26 cellular contexts compared by ENCODE assay signal in genomic region chr21:41852151-41852928, GRCh38.
"Had no signal": no experiment of that assay in that cellular context is flagged by ENCODE, and none has a peak within 500 bp of the region (broad histone marks: within the 10 kb centered on the region; RNA-seq: fewer than 3 reads in every experiment).

No MANE protein-coding gene starts in this region.

- H3K4me3 Mint-ChIP-seq: activated CD4-positive, alpha-beta memory T cell treated with anti-CD3 and anti-CD28 coated beads for 36 hours; activated naive CD4-positive, alpha-beta T cell treated with anti-CD3 and anti-CD28 coated beads, Interleukin-2, amount 10 ng/mL, durations not matched to agents 7 days and 5 days; activated naive CD8-positive, alpha-beta T cell; activated naive CD8-positive, alpha-beta T cell treated with anti-CD3 and anti-CD28 coated beads, Interleukin-2, amount 50 U/mL, for 24 hours; activated T-cell treated with anti-CD3 and anti-CD28 coated beads, Interleukin-2, amount 50 U/mL, for 4 hours; brain; T-helper 1 cell treated with Interleukin-12 subunit alpha and Interleukin-12 subunit beta and Interleukin-4 antibody, amounts not matched to agents 30 μg/mL and 1 μg/mL, for 36 hours; T-helper 2 cell treated with Interferon-gamma antibody and Interleukin-4, amounts not matched to agents 5 μg/mL and 100 μg/mL, for 36 hours; WTC11 had no signal

- ATAC-seq: activated naive CD8-positive, alpha-beta T cell treated with anti-CD3 and anti-CD28 coated beads, Interleukin-2, amount 50 U/mL, for 24 hours; activated T-cell treated with anti-CD3 and anti-CD28 coated beads, Interleukin-2, amount 50 U/mL, for 4 hours; PC-3; WTC11 had no signal

- H3K27me3 ChIP-seq: Peyer's patch, SJSA1 had no signal

- H3K27me3 Mint-ChIP-seq: activated CD4-positive, alpha-beta memory T cell treated with anti-CD3 and anti-CD28 coated beads for 36 hours; activated naive CD4-positive, alpha-beta T cell treated with anti-CD3 and anti-CD28 coated beads, Interleukin-2, amount 10 ng/mL, durations not matched to agents 7 days and 5 days; activated naive CD8-positive, alpha-beta T cell; activated naive CD8-positive, alpha-beta T cell treated with anti-CD3 and anti-CD28 coated beads, Interleukin-2, amount 50 U/mL, for 24 hours had no signal

- H3K9ac ChIP-seq: SK-N-SH had no signal

- DNase-seq: activated CD4-positive, alpha-beta memory T cell treated with anti-CD3 and anti-CD28 coated beads for 36 hours; activated CD4-positive, alpha-beta T cell treated with anti-CD3 and anti-CD28 coated beads for 4 hours; activated CD4-positive, alpha-beta T cell treated with anti-CD3 and anti-CD28 coated beads, Interleukin-2, amount 50 U/mL, for 1 hour; activated CD4-positive, CD25-positive, alpha-beta regulatory T cell treated with anti-CD3 and anti-CD28 coated beads, Interleukin-2, amount 50 U/mL, for 72 hours; activated CD8-positive, alpha-beta memory T cell treated with anti-CD3 and anti-CD28 coated beads, Interleukin-2, amount 50 U/mL, for 4 hours; activated effector memory CD4-positive, alpha-beta T cell treated with Interleukin-2 at 50 U/mL for 16 hours; activated naive CD8-positive, alpha-beta T cell treated with anti-CD3 and anti-CD28 coated beads, Interleukin-2, amount 50 U/mL, for 24 hours; activated T-cell treated with anti-CD3 and anti-CD28 coated beads for 4 hours; activated T-cell treated with anti-CD3 and anti-CD28 coated beads, Interleukin-2, amount 50 U/mL, for 4 hours; anterior cingulate cortex; caudate nucleus; NCI-H1694; NCI-H1930; NCI-H524 treated with DMSO at 0.1 percent for 48 hours; PC-3; Peyer's patch; RPMI8226; SHP77 treated with DMSO at 0.1 percent for 48 hours; SK-N-SH had no signal

- H3K27ac ChIP-seq: Peyer's patch, SJSA1 had no signal

- H3K4me3 ChIP-seq: Peyer's patch, SJSA1 had no signal

- H3K4me1 ChIP-seq: Peyer's patch had no signal

- H3K27ac Mint-ChIP-seq: activated CD4-positive, alpha-beta memory T cell treated with anti-CD3 and anti-CD28 coated beads for 36 hours; activated naive CD4-positive, alpha-beta T cell treated with anti-CD3 and anti-CD28 coated beads, Interleukin-2, amount 10 ng/mL, durations not matched to agents 7 days and 5 days; activated naive CD8-positive, alpha-beta T cell; activated naive CD8-positive, alpha-beta T cell treated with anti-CD3 and anti-CD28 coated beads, Interleukin-2, amount 50 U/mL, for 24 hours; brain; T-helper 1 cell treated with Interleukin-12 subunit alpha and Interleukin-12 subunit beta and Interleukin-4 antibody, amounts not matched to agents 30 μg/mL and 1 μg/mL, for 36 hours; T-helper 2 cell treated with Interferon-gamma antibody and Interleukin-4, amounts not matched to agents 5 μg/mL and 100 μg/mL, for 36 hours; WTC11 had no signal

- H3K9me3 ChIP-seq: Peyer's patch, SK-N-SH had no signal

- H3K4me2 ChIP-seq: SK-N-SH had no signal

- H3K4me1 Mint-ChIP-seq: activated naive CD8-positive, alpha-beta T cell treated with anti-CD3 and anti-CD28 coated beads, Interleukin-2, amount 50 U/mL, for 24 hours; brain; WTC11 had no signal

- H3K9me3 Mint-ChIP-seq: activated CD4-positive, alpha-beta memory T cell treated with anti-CD3 and anti-CD28 coated beads for 36 hours; activated naive CD4-positive, alpha-beta T cell treated with anti-CD3 and anti-CD28 coated beads, Interleukin-2, amount 10 ng/mL, durations not matched to agents 7 days and 5 days; activated naive CD8-positive, alpha-beta T cell treated with anti-CD3 and anti-CD28 coated beads, Interleukin-2, amount 50 U/mL, for 24 hours; activated T-cell treated with anti-CD3 and anti-CD28 coated beads, Interleukin-2, amount 50 U/mL, for 4 hours; brain; T-helper 1 cell treated with Interleukin-12 subunit alpha and Interleukin-12 subunit beta and Interleukin-4 antibody, amounts not matched to agents 30 μg/mL and 1 μg/mL, for 36 hours; T-helper 2 cell treated with Interferon-gamma antibody and Interleukin-4, amounts not matched to agents 5 μg/mL and 100 μg/mL, for 36 hours; WTC11 had no signal
